ENCODE assay signal across 8 cellular contexts in genomic region chr6:158131926-158132325, GRCh38. TPM values are rescaled to one million over a fixed set of nuclear protein-coding genes. Genes with fewer than 3 reads are reported as not detected.
DNase-seq lines count a peak whose midpoint lies in the region; ATAC-seq and TF ChIP-seq lines count a peak whose summit lies in the region.

No MANE protein-coding gene starts in this region.

- H3K4me3 Mint-ChIP-seq in activated CD8-positive, alpha-beta T cell treated with anti-CD3 and anti-CD28 coated beads for 36 hours: no peak overlapping the region
- no peak overlapping the region for H3K4me3 Mint-ChIP-seq in neural progenitor cell
- no peak overlapping the region for H3K4me3 Mint-ChIP-seq in T-helper 2 cell treated with Interferon-gamma antibody and Interleukin-4, amounts not matched to agents 5 μg/mL and 100 μg/mL, for 36 hours

- DNase-seq in activated CD8-positive, alpha-beta memory T cell treated with anti-CD3 and anti-CD28 coated beads, Interleukin-2, amount 50 U/mL, for 4 hours: peak; percentile 16
- no peak for DNase-seq in activated CD8-positive, alpha-beta memory T cell treated with anti-CD3 and anti-CD28 coated beads for 24 hours
- DNase-seq in NCI-H1105 (lab: John Stamatoyannopoulos, UW) (peak; percentile 56), neural progenitor cell (ENCODE audit: low spot score) (peak; percentile 18), posterior vena cava (ENCODE audit: low spot score) (no peak)
- peak; percentile 16 for DNase-seq in activated CD8-positive, alpha-beta T cell treated with anti-CD3 and anti-CD28 coated beads for 36 hours
- no peak for DNase-seq in stimulated activated naive CD4-positive, alpha-beta T cell treated with Interleukin-2 at 50 U/mL for 16 hours (lab: John Stamatoyannopoulos, UW)
- no peak for DNase-seq in T-helper 2 cell treated with Interferon-gamma antibody and Interleukin-4, amounts not matched to agents 5 μg/mL and 100 μg/mL, for 36 hours (ENCODE audit: low spot score)

- H3K27me3 ChIP-seq in neural progenitor cell: no peaks in the 10 kb centered on the region

- H3K36me3 Mint-ChIP-seq in activated CD8-positive, alpha-beta T cell treated with anti-CD3 and anti-CD28 coated beads for 36 hours (ENCODE audit: low read depth): peaks cover 7% of the 10 kb centered on the region
- H3K36me3 Mint-ChIP-seq in neural progenitor cell: peaks cover 6% of the 10 kb centered on the region
- H3K36me3 Mint-ChIP-seq in T-helper 2 cell treated with Interferon-gamma antibody and Interleukin-4, amounts not matched to agents 5 μg/mL and 100 μg/mL, for 36 hours (ENCODE audit: low read depth): peaks cover 1% of the 10 kb centered on the region

- H3K79me2 ChIP-seq in neural progenitor cell (ENCODE audit: low read depth): no peaks in the 10 kb centered on the region

- ATAC-seq in activated CD8-positive, alpha-beta T cell treated with anti-CD3 and anti-CD28 coated beads for 36 hours: peak; percentile 67

- no peaks in the 10 kb centered on the region for H3K4me1 Mint-ChIP-seq in activated CD8-positive, alpha-beta T cell treated with anti-CD3 and anti-CD28 coated beads for 36 hours (ENCODE audit: low read depth)
- H3K4me1 Mint-ChIP-seq in neural progenitor cell: no peaks in the 10 kb centered on the region
- no peaks in the 10 kb centered on the region for H3K4me1 Mint-ChIP-seq in T-helper 2 cell treated with Interferon-gamma antibody and Interleukin-4, amounts not matched to agents 5 μg/mL and 100 μg/mL, for 36 hours (ENCODE audit: low read depth)

- H3K9me3 Mint-ChIP-seq in activated CD8-positive, alpha-beta T cell treated with anti-CD3 and anti-CD28 coated beads for 36 hours: no peaks in the 10 kb centered on the region
- no peaks in the 10 kb centered on the region for H3K9me3 Mint-ChIP-seq in neural progenitor cell
- no peaks in the 10 kb centered on the region for H3K9me3 Mint-ChIP-seq in T-helper 2 cell treated with Interferon-gamma antibody and Interleukin-4, amounts not matched to agents 5 μg/mL and 100 μg/mL, for 36 hours

- H3K27ac ChIP-seq in neural progenitor cell: no peak overlapping the region

- peak; percentile 48 for TF ChIP-seq CTCF in activated CD8-positive, alpha-beta T cell treated with anti-CD3 and anti-CD28 coated beads for 36 hours (IDR thresholded peaks at IDR 0.05)
- peak; percentile 40 for TF ChIP-seq CTCF in neural progenitor cell (IDR thresholded peaks at IDR 0.05)

- H4K20me1 ChIP-seq in neural progenitor cell (ENCODE audit: low read depth): no peaks in the 10 kb centered on the region

- no peak overlapping the region for H2AFZ ChIP-seq in neural progenitor cell (replicated peaks)

- H3K4me3 ChIP-seq in neural progenitor cell: no peak overlapping the region

- H3K4me1 ChIP-seq in neural progenitor cell: no peaks in the 10 kb centered on the region

- no peaks in the 10 kb centered on the region for H3K27me3 Mint-ChIP-seq in activated CD8-positive, alpha-beta T cell treated with anti-CD3 and anti-CD28 coated beads for 36 hours
- no peaks in the 10 kb centered on the region for H3K27me3 Mint-ChIP-seq in neural progenitor cell (ENCODE audit: insufficient read depth, low read depth)
- H3K27me3 Mint-ChIP-seq in T-helper 2 cell treated with Interferon-gamma antibody and Interleukin-4, amounts not matched to agents 5 μg/mL and 100 μg/mL, for 36 hours (ENCODE audit: low read depth): no peaks in the 10 kb centered on the region

- no peak overlapping the region for H3K9ac ChIP-seq in neural progenitor cell

- H3K9me3 ChIP-seq in neural progenitor cell (ENCODE audit: low read depth): no peaks in the 10 kb centered on the region

- POLR2A ChIA-PET in activated CD8-positive, alpha-beta T cell treated with anti-CD3 and anti-CD28 coated beads for 36 hours (lab: Charles Lee): no interaction called here

- no peaks in the 10 kb centered on the region for H3F3A ChIP-seq in neural progenitor cell (ENCODE audit: low read depth)

- CTCF ChIA-PET in activated CD8-positive, alpha-beta T cell treated with anti-CD3 and anti-CD28 coated beads for 36 hours (lab: Charles Lee): interaction anchor here (0.6 to 3.6 kb wide), 10 partner anchors 10 to 373 kb away, joined by 3 to 22 read pairs (median 4); no protein-coding TSS in a partner anchor

- H3K4me2 ChIP-seq in neural progenitor cell: no peak overlapping the region

- intact Hi-C loops in activated CD8-positive, alpha-beta T cell treated with anti-CD3 and anti-CD28 coated beads for 36 hours (cut with micrococcal nuclease): no loop called here
- intact Hi-C loops in posterior vena cava (cut with DNase I): no loop called here

- no peaks in the 10 kb centered on the region for H3K36me3 ChIP-seq in neural progenitor cell

- no peak overlapping the region for H3K27ac Mint-ChIP-seq in activated CD8-positive, alpha-beta T cell treated with anti-CD3 and anti-CD28 coated beads for 36 hours
- H3K27ac Mint-ChIP-seq in neural progenitor cell: no peak overlapping the region
- no peak overlapping the region for H3K27ac Mint-ChIP-seq in T-helper 2 cell treated with Interferon-gamma antibody and Interleukin-4, amounts not matched to agents 5 μg/mL and 100 μg/mL, for 36 hours

RNA-seq across cellular contexts. Expression of gene SERAC1, which starts 36.1 kb away (rescaled TPM):
- 1 to 10 TPM; 4.2 to 5.4 TPM for total RNA-seq in activated CD8-positive, alpha-beta T cell treated with anti-CD3 and anti-CD28 coated beads for 36 hours
- 25.0 and 35.7 TPM in 2 replicates for total RNA-seq in neural progenitor cell (ENCODE audit: low replicate concordance)
- 1 to 10 TPM; 7.6 to 9.1 TPM for total RNA-seq in posterior vena cava

RNA-seq across cellular contexts. Expression of gene GTF2H5, which starts 36.2 kb away (rescaled TPM):
- 10 to 100 TPM; 22.9 to 23.2 TPM for total RNA-seq in activated CD8-positive, alpha-beta T cell treated with anti-CD3 and anti-CD28 coated beads for 36 hours
- total RNA-seq in neural progenitor cell (ENCODE audit: low replicate concordance) (5.2 and 12.4 TPM in 2 replicates), posterior vena cava (10 to 100 TPM; 22.8 to 24.3 TPM)

Comparison
In these comparisons a context has a peak if more than half of its experiments do, and no peak if none do; other contexts are left out.
1. DNase-seq: peak in activated CD8-positive, alpha-beta memory T cell treated with anti-CD3 and anti-CD28 coated beads, Interleukin-2, amount 50 U/mL, for 4 hours (single experiment), NCI-H1105 (single experiment), activated CD8-positive, alpha-beta T cell treated with anti-CD3 and anti-CD28 coated beads for 36 hours (single experiment) and neural progenitor cell (single experiment); none in activated CD8-positive, alpha-beta memory T cell treated with anti-CD3 and anti-CD28 coated beads for 24 hours (single experiment), stimulated activated naive CD4-positive, alpha-beta T cell treated with Interleukin-2 at 50 U/mL for 16 hours (single experiment), T-helper 2 cell treated with Interferon-gamma antibody and Interleukin-4, amounts not matched to agents 5 μg/mL and 100 μg/mL, for 36 hours (single experiment) and posterior vena cava (single experiment).